10 cellular contexts compared by ENCODE assay signal in genomic region chr7:143289888-143290287, GRCh38. TPM values are rescaled to one million over a fixed set of nuclear protein-coding genes. Genes with fewer than 3 reads are reported as not detected.
DNase-seq lines count a peak whose midpoint lies in the region; ATAC-seq and TF ChIP-seq lines count a peak whose summit lies in the region.
"Not testable (repeated sequence)": the region's sequence is repeated elsewhere in the genome, so short reads cannot be mapped to it uniquely, and the experiment has no call there.
"Had no signal": no experiment of that assay in that cellular context is flagged by ENCODE, and none has a peak within 500 bp of the region (broad histone marks: within the 10 kb centered on the region; RNA-seq: fewer than 3 reads in every experiment).

No MANE protein-coding gene starts in this region.

- DNase-seq in CD14-positive monocyte (ENCODE audit: low spot score); HEK293T (ENCODE audit: extremely low spot score); Panc1 (ENCODE audit: low read depth, low spot score); activated T-cell treated with anti-CD3 and anti-CD28 coated beads, Interleukin-2, amount 50 U/mL, for 24 hours; breast epithelium (ENCODE audit: low spot score in 2 of 2); fibroblast of the aortic adventitia (ENCODE audit: low read depth); naive B cell; stimulated activated effector memory CD8-positive, alpha-beta T cell treated with anti-CD3 and anti-CD28 coated beads, Interleukin-12 subunit alpha, Interleukin-12 subunit beta, amount 100 ng/mL, for 72 hours (ENCODE audit: low spot score in 2 of 2): not testable (repeated sequence)

- not testable (repeated sequence) for H3K27me3 Mint-ChIP-seq in CD14-positive monocyte (ENCODE audit: low read depth in 3 of 3); activated T-cell treated with anti-CD3 and anti-CD28 coated beads, Interleukin-2, amount 50 U/mL, for 24 hours; naive B cell

- H3K36me3 Mint-ChIP-seq in CD14-positive monocyte = peaks cover 31 to 41% of the 10 kb centered on the region in 2 donors
- H3K36me3 Mint-ChIP-seq in activated T-cell treated with anti-CD3 and anti-CD28 coated beads, Interleukin-2, amount 50 U/mL, for 24 hours (ENCODE audit: low read depth) = peaks cover 69% of the 10 kb centered on the region
- H3K36me3 Mint-ChIP-seq in naive B cell = peaks cover 8 to 15% of the 10 kb centered on the region in 2 donors
- peaks cover 74% of the 10 kb centered on the region for H3K36me3 Mint-ChIP-seq in stimulated activated effector memory CD8-positive, alpha-beta T cell treated with anti-CD3 and anti-CD28 coated beads, Interleukin-12 subunit alpha, Interleukin-12 subunit beta, amount 100 ng/mL, for 72 hours

- CTCF ChIA-PET in HEK293T (lab: Yijun Ruan, JAX) = interaction anchor here (0.8 to 1.4 kb wide), 2 partner anchors 9 to 49 kb away, joined by 3 to 6 read pairs; no protein-coding TSS in a partner anchor
- CTCF ChIA-PET in Panc1 (lab: Charles Lee) = not testable (repeated sequence)

- not testable (repeated sequence) for H3K9me3 ChIP-seq in Panc1 (ENCODE audit: control insufficient read depth, insufficient read depth, low read depth, low read length); breast epithelium

- H3K4me3 ChIP-seq in Panc1 (ENCODE audit: low read depth in 2 of 2, low read length in 2 of 2) = peak overlapping the region; percentile 97 to 98
- H3K4me3 ChIP-seq in breast epithelium = peak overlapping the region in 2 of 3 donors; percentile 92 to 96
- peak overlapping the region; percentile 37 for H3K4me3 ChIP-seq in fibroblast of the aortic adventitia (ENCODE audit: low read depth, low read length)

- not testable (repeated sequence) for TF ChIP-seq POLR2A in breast epithelium (IDR thresholded peaks at IDR 0.05)

- not testable (repeated sequence) for H3K9me3 Mint-ChIP-seq in CD14-positive monocyte; activated T-cell treated with anti-CD3 and anti-CD28 coated beads, Interleukin-2, amount 50 U/mL, for 24 hours; naive B cell; stimulated activated effector memory CD8-positive, alpha-beta T cell treated with anti-CD3 and anti-CD28 coated beads, Interleukin-12 subunit alpha, Interleukin-12 subunit beta, amount 100 ng/mL, for 72 hours

- H3K27ac ChIP-seq in Panc1 (ENCODE audit: low read length) (peak overlapping the region; percentile 96; the same call in 1 of the 2 replicates), breast epithelium (peak overlapping the region in 1 of 2 donors; percentile 12)

- not testable (repeated sequence) for ATAC-seq in Panc1; naive B cell (ENCODE audit: low read depth in 2 of 2); stimulated activated effector memory CD8-positive, alpha-beta T cell treated with anti-CD3 and anti-CD28 coated beads, Interleukin-12 subunit alpha, Interleukin-12 subunit beta, amount 100 ng/mL, for 72 hours

- H3K4me1 ChIP-seq in Panc1 (ENCODE audit: control insufficient read depth, insufficient read depth, low read length) (peaks cover 17% of the 10 kb centered on the region), breast epithelium (peaks cover 0 to 12% of the 10 kb centered on the region in 2 donors)

- not testable (repeated sequence) for BruUV-seq in Panc1 (replicated peaks; lab: Mats Ljungman, UMichigan)

- POLR2A ChIA-PET in HEK293T (lab: Yijun Ruan, JAX) = not testable (repeated sequence)
- POLR2A ChIA-PET in Panc1 (lab: Charles Lee) = interaction anchor here (0.7 kb wide), 1 partner anchor 11 kb away, joined by 5 read pairs; no protein-coding TSS in a partner anchor

- H3K27me3 ChIP-seq in Panc1 (ENCODE audit: control insufficient read depth, insufficient read depth, low read length); breast epithelium: not testable (repeated sequence)

- intact Hi-C loops in CD14-positive monocyte (cut with micrococcal nuclease) = loop anchor here (2.0 to 10.0 kb wide), 3 partner anchors 48 to 85 kb away; no protein-coding TSS in a partner anchor
- intact Hi-C loops in Panc1 (cut with micrococcal nuclease; ENCODE audit: unreplicated experiment); breast epithelium (cut with DNase I; ENCODE audit: low total_unique reads): not testable (repeated sequence)

- peak overlapping the region in 5 of 7 donors; percentile 15 to 88 (median 65) for H3K27ac Mint-ChIP-seq in CD14-positive monocyte
- H3K27ac Mint-ChIP-seq in activated T-cell treated with anti-CD3 and anti-CD28 coated beads, Interleukin-2, amount 50 U/mL, for 24 hours = peak overlapping the region; percentile 95
- peak overlapping the region in 2 of 6 donors; percentile 32 to 62 for H3K27ac Mint-ChIP-seq in naive B cell
- H3K27ac Mint-ChIP-seq in stimulated activated effector memory CD8-positive, alpha-beta T cell treated with anti-CD3 and anti-CD28 coated beads, Interleukin-12 subunit alpha, Interleukin-12 subunit beta, amount 100 ng/mL, for 72 hours = peak overlapping the region; percentile 94

- peaks cover 18% of the 10 kb centered on the region for H3K36me3 ChIP-seq in Panc1 (ENCODE audit: control insufficient read depth, insufficient read depth, low read length)
- not testable (repeated sequence) for H3K36me3 ChIP-seq in breast epithelium

- in situ Hi-C loops in Panc1 (cut with HindIII; ENCODE audit: low pct_unique_long_range_greater_than_20kb, low sequenced_read_pairs) = not testable (repeated sequence)

- H3K4me1 Mint-ChIP-seq in CD14-positive monocyte (peaks cover 49% of the 10 kb centered on the region), naive B cell (peaks cover 27 to 68% (median 44%) of the 10 kb centered on the region in 3 donors)
- H3K4me1 Mint-ChIP-seq in activated T-cell treated with anti-CD3 and anti-CD28 coated beads, Interleukin-2, amount 50 U/mL, for 24 hours (ENCODE audit: low read depth) = peaks cover 49% of the 10 kb centered on the region
- peaks cover 52% of the 10 kb centered on the region for H3K4me1 Mint-ChIP-seq in stimulated activated effector memory CD8-positive, alpha-beta T cell treated with anti-CD3 and anti-CD28 coated beads, Interleukin-12 subunit alpha, Interleukin-12 subunit beta, amount 100 ng/mL, for 72 hours

- H3K4me3 Mint-ChIP-seq in CD14-positive monocyte (peak overlapping the region in 1 of 2 donors; percentile 90), naive B cell (peak overlapping the region; percentile 93 to 99 (median 98))
- H3K4me3 Mint-ChIP-seq in activated T-cell treated with anti-CD3 and anti-CD28 coated beads, Interleukin-2, amount 50 U/mL, for 24 hours = peak overlapping the region; percentile 92
- peak overlapping the region; percentile 92 for H3K4me3 Mint-ChIP-seq in stimulated activated effector memory CD8-positive, alpha-beta T cell treated with anti-CD3 and anti-CD28 coated beads, Interleukin-12 subunit alpha, Interleukin-12 subunit beta, amount 100 ng/mL, for 72 hours

- not testable (repeated sequence) for TF ChIP-seq CTCF in CD14-positive monocyte (IDR thresholded peaks at IDR 0.05); Panc1 (IDR thresholded peaks at IDR 0.05); breast epithelium (IDR thresholded peaks at IDR 0.05); fibroblast of the aortic adventitia (IDR thresholded peaks at IDR 0.05; ENCODE audit: insufficient read depth, low read length)

TF ChIP-seq in HEK293T, 16 proteins besides CTCF, POLR2A, EP300 and RAD21:
- peak; percentile 84 for TF ChIP-seq ZNF384 (IDR thresholded peaks at IDR 0.05)

RNA-seq across cellular contexts. Expression of gene CASP2, which starts 1.7 kb away (rescaled TPM):
- polyA plus RNA-seq in CD14-positive monocyte (10 to 100 TPM in 1 of 2 donors, 1 to 10 TPM in 1; 7.9 to 12.2 TPM), naive B cell (ENCODE audit: low read depth in 6 of 6) (10 to 100 TPM in 5 of 6 donors, 1 to 10 TPM in 1; 4.2 to 42.7 (median 23.9) TPM)
- total RNA-seq in Panc1 (2021; ENCODE audit: unreplicated experiment) (47.4 TPM), breast epithelium (10 to 100 TPM; 11.7 to 24.9 (median 22.8) TPM), fibroblast of the aortic adventitia (ENCODE audit: low replicate concordance) (18.4 and 19.8 TPM in 2 replicates)
- polyA plus RNA-seq in Panc1 (2012; ENCODE audit: insufficient read length) = 18.7 TPM

RNA-seq across cellular contexts. Expression of gene TMEM139, which starts 5.1 kb away (rescaled TPM):
- not detected for polyA plus RNA-seq in CD14-positive monocyte
- 2.0 TPM for total RNA-seq in Panc1 (2021; ENCODE audit: unreplicated experiment)
- 2.4 TPM for polyA plus RNA-seq in Panc1 (2012; ENCODE audit: insufficient read length)
- 10 to 100 TPM in 2 of 3 donors, 1 to 10 TPM in 1; 1.4 to 27.4 (median 14.4) TPM for total RNA-seq in breast epithelium
- total RNA-seq in fibroblast of the aortic adventitia (ENCODE audit: low replicate concordance) = not detected in 2 replicates
- under 1 TPM in 2 of 6 donors, not detected in 4; 0.32 TPM for polyA plus RNA-seq in naive B cell (ENCODE audit: low read depth in 6 of 6)
- total RNA-seq: Daoy had no signal

RNA-seq across cellular contexts. Expression of gene CLCN1, which starts 26.0 kb away (rescaled TPM):
- polyA plus RNA-seq in CD14-positive monocyte = under 1 TPM; 0.11 to 0.76 TPM
- total RNA-seq in Panc1 (2021; ENCODE audit: unreplicated experiment) = 0.15 TPM
- polyA plus RNA-seq in Panc1 (2012; ENCODE audit: insufficient read length) = 0.21 TPM
- under 1 TPM in 1 of 3 donors, not detected in 2; 0.29 TPM for total RNA-seq in breast epithelium
- total RNA-seq in fibroblast of the aortic adventitia (ENCODE audit: low replicate concordance) = 0.16 TPM in 1 of 2 replicates, not detected in the other
- polyA plus RNA-seq in naive B cell (ENCODE audit: low read depth in 6 of 6) = not detected
- total RNA-seq: tibial nerve had no signal

RNA-seq across cellular contexts. Expression of gene GSTK1, which starts 26.6 kb away (rescaled TPM):
- polyA plus RNA-seq in CD14-positive monocyte (100 to 1,000 TPM; 413 to 427 TPM), naive B cell (ENCODE audit: low read depth in 6 of 6) (100 to 1,000 TPM; 180 to 225 (median 204) TPM)
- total RNA-seq in Panc1 (2021; ENCODE audit: unreplicated experiment) (100 TPM), breast epithelium (100 to 1,000 TPM; 196 to 242 (median 199) TPM), fibroblast of the aortic adventitia (ENCODE audit: low replicate concordance) (53.3 and 91.9 TPM in 2 replicates)
- polyA plus RNA-seq in Panc1 (2012; ENCODE audit: insufficient read length) = 94.9 TPM

Comparison
In these comparisons a context has a peak if more than half of its experiments do, and no peak if none do; other contexts are left out.
1. H3K4me3 ChIP-seq: peak in every context shown above with its lines; median percentile 98 in Panc1; 94 in breast epithelium; 37 in fibroblast of the aortic adventitia.